Comparison of ENCODE assay signal across 8 cellular contexts in genomic region chr3:49007771-49008528, GRCh38. TPM values are rescaled to one million over a fixed set of nuclear protein-coding genes. Genes with fewer than 3 reads are reported as not detected.
A peak's percentile ranks its signal among the peaks of the same experiment; 100 is the strongest.
DNase-seq lines count a peak whose midpoint lies in the region; ATAC-seq and TF ChIP-seq lines count a peak whose summit lies in the region.

No MANE protein-coding gene starts in this region.

- H2AFZ ChIP-seq in SK-N-SH (ENCODE audit: low read depth) (peak overlapping the region; percentile 84), osteoblast (ENCODE audit: low read length) (peak overlapping the region; percentile 88)

- peak overlapping the region; percentile 97 to 99 (median 98) for H3K27ac Mint-ChIP-seq in IgD-negative memory B cell
- peak overlapping the region; percentile 99 for H3K27ac Mint-ChIP-seq in activated naive CD4-positive, alpha-beta T cell treated with anti-CD3 and anti-CD28 coated beads, Interleukin-2, amount 50 U/mL, for 24 hours

- POLR2A ChIA-PET in SK-N-SH (lab: Yijun Ruan, JAX) = interaction anchor here (0.8 to 4.4 kb wide), 12 partner anchors 9 to 462 kb away, joined by 3 to 80 read pairs (median 11); partner anchors contain the start of genes DAG1, DALRD3, IMPDH2 and IP6K2

- CTCF ChIA-PET in SK-N-SH (lab: Yijun Ruan, JAX) = interaction anchor here (0.8 to 4.4 kb wide), 13 partner anchors 9 to 325 kb away, joined by 3 to 39 read pairs (median 5); partner anchors contain the start of genes DALRD3, IMPDH2, NDUFAF3 and P4HTM

- H3K9ac ChIP-seq in SK-N-SH = peak overlapping the region; percentile 100

- no peaks in the 10 kb centered on the region for H3K9me2 ChIP-seq in SK-N-SH

- H3K9me3 ChIP-seq in SK-N-SH (no peaks in the 10 kb centered on the region), osteoblast (ENCODE audit: low read depth, low read length) (no peaks in the 10 kb centered on the region), thymus (ENCODE audit: control insufficient read depth) (no peaks in the 10 kb centered on the region)

- peaks cover 17 to 26% (median 20%) of the 10 kb centered on the region in 3 donors for H3K4me1 Mint-ChIP-seq in IgD-negative memory B cell
- peaks cover 24% of the 10 kb centered on the region for H3K4me1 Mint-ChIP-seq in activated naive CD4-positive, alpha-beta T cell treated with anti-CD3 and anti-CD28 coated beads, Interleukin-2, amount 50 U/mL, for 24 hours

- H3K36me3 Mint-ChIP-seq in IgD-negative memory B cell = no peaks in the 10 kb centered on the region
- H3K36me3 Mint-ChIP-seq in activated naive CD4-positive, alpha-beta T cell treated with anti-CD3 and anti-CD28 coated beads, Interleukin-2, amount 50 U/mL, for 24 hours = peaks cover 4% of the 10 kb centered on the region

- H3K4me2 ChIP-seq in SK-N-SH (peak overlapping the region; percentile 100), osteoblast (ENCODE audit: insufficient read depth, low read length) (peak overlapping the region; percentile 98)

- WGBS in SK-N-SH (ENCODE audit: low lambda C conversion rate) = 16% methylated on average over 29 of the region's 41 CpGs
- 22% methylated on average over 41 of the region's 41 CpGs for WGBS in thymus

- peak; percentile 46 for ATAC-seq in GM21529 (IDR thresholded peaks at IDR 0.05; ENCODE audit: unreplicated experiment)

- H3K27me3 ChIP-seq in SK-N-SH (ENCODE audit: insufficient read depth) (no peaks in the 10 kb centered on the region), osteoblast (ENCODE audit: insufficient read depth, low read length) (no peaks in the 10 kb centered on the region), thymus (ENCODE audit: control insufficient read depth, insufficient read depth) (no peaks in the 10 kb centered on the region)

- H3K79me2 ChIP-seq in SK-N-SH (ENCODE audit: insufficient read depth) (peaks cover 66% of the 10 kb centered on the region), osteoblast (ENCODE audit: insufficient read depth, low read length) (peaks cover 61% of the 10 kb centered on the region)

- H3K4me3 ChIP-seq in SK-N-SH (ENCODE audit: low read depth in 2 of 2, low read length in 1 of 2) (peak overlapping the region; percentile 78 to 97), osteoblast (ENCODE audit: insufficient read depth, low read length) (peak overlapping the region; percentile 94), thymus (ENCODE audit: low read length) (peak overlapping the region; percentile 71)

- DNase-seq in DMS79 (lab: John Stamatoyannopoulos, UW) (peak; percentile 38), SK-N-SH (peak; percentile 92), glomerular visceral epithelial cell (ENCODE audit: extremely low spot score) (peak; percentile 94), osteoblast (ENCODE audit: insufficient read length, low spot score, missing footprints) (peak; percentile 96)

- H3K9me3 Mint-ChIP-seq in IgD-negative memory B cell = no peaks in the 10 kb centered on the region
- no peaks in the 10 kb centered on the region for H3K9me3 Mint-ChIP-seq in activated naive CD4-positive, alpha-beta T cell treated with anti-CD3 and anti-CD28 coated beads, Interleukin-2, amount 50 U/mL, for 24 hours

- TF ChIP-seq CTCF in SK-N-SH (IDR thresholded peaks at IDR 0.05) (no peak; the same call in 1 of the 2 replicates), osteoblast (IDR thresholded peaks at IDR 0.05; ENCODE audit: extremely low read depth, low read depth, low read length) (no peak)

- no peak for TF ChIP-seq RAD21 in SK-N-SH (IDR thresholded peaks at IDR 0.05; ENCODE audit: low read length)

- no peak for TF ChIP-seq EP300 in SK-N-SH (IDR thresholded peaks at IDR 0.05; ENCODE audit: borderline replicate concordance in 1 of 2, low read depth in 1 of 2, low read length in 1 of 2)

- H3K4me1 ChIP-seq in SK-N-SH (ENCODE audit: control insufficient read depth in 1 of 2, insufficient read depth in 2 of 2, low read depth in 1 of 2, low read length in 1 of 2) (peaks cover 0 to 18% of the 10 kb centered on the region in 2 experiments; a peak in 2 of 4 replicates), osteoblast (ENCODE audit: insufficient read depth, low read length) (peaks cover 16% of the 10 kb centered on the region), thymus (ENCODE audit: control insufficient read depth, insufficient read depth, low read length) (peaks cover 3% of the 10 kb centered on the region)

- peak overlapping the region; percentile 96 to 98 for H3K27ac ChIP-seq in SK-N-SH (ENCODE audit: low read depth in 2 of 2, low read length in 1 of 2)
- H3K27ac ChIP-seq in osteoblast (ENCODE audit: low read depth, low read length) = peak overlapping the region; percentile 93
- peak overlapping the region; percentile 92 for H3K27ac ChIP-seq in thymus (ENCODE audit: low read depth)

- peaks cover 4 to 17% of the 10 kb centered on the region in 2 experiments for H3K36me3 ChIP-seq in SK-N-SH (replicated peaks in 1 of 2; ENCODE audit: control insufficient read depth in 1 of 2, insufficient read depth in 2 of 2, low read length in 1 of 2)
- H3K36me3 ChIP-seq in osteoblast (ENCODE audit: insufficient read depth, low read length) = peaks cover 9% of the 10 kb centered on the region
- H3K36me3 ChIP-seq in thymus (ENCODE audit: control insufficient read depth, insufficient read depth) = peaks cover 18% of the 10 kb centered on the region

- H3K27me3 Mint-ChIP-seq in IgD-negative memory B cell = no peaks in the 10 kb centered on the region
- no peaks in the 10 kb centered on the region for H3K27me3 Mint-ChIP-seq in activated naive CD4-positive, alpha-beta T cell treated with anti-CD3 and anti-CD28 coated beads, Interleukin-2, amount 50 U/mL, for 24 hours

- H4K20me1 ChIP-seq in SK-N-SH (ENCODE audit: insufficient read depth) = peaks cover 48% of the 10 kb centered on the region
- peaks cover 31% of the 10 kb centered on the region for H4K20me1 ChIP-seq in osteoblast (ENCODE audit: insufficient read depth, low read length)

- H3K4me3 Mint-ChIP-seq in IgD-negative memory B cell = peak overlapping the region; percentile 99 to 100 (median 100)
- H3K4me3 Mint-ChIP-seq in activated naive CD4-positive, alpha-beta T cell treated with anti-CD3 and anti-CD28 coated beads, Interleukin-2, amount 50 U/mL, for 24 hours = peak overlapping the region; percentile 99

- peaks cover 3% of the 10 kb centered on the region for H3F3A ChIP-seq in SK-N-SH (replicated peaks; ENCODE audit: insufficient read depth)

TF ChIP-seq in SK-N-SH, 30 proteins besides CTCF, POLR2A, EP300 and RAD21:
- TF ChIP-seq FOXJ3 (CRISPR knock-in tag; IDR thresholded peaks at IDR 0.05) (no peak), FOXM1 (IDR thresholded peaks at IDR 0.05; ENCODE audit: low read depth) (no peak), TCF12 (IDR thresholded peaks at IDR 0.05) (no peak), NRF1 (IDR thresholded peaks at IDR 0.05; ENCODE audit: low read depth, low read length) (no peak), SMC3 (IDR thresholded peaks at IDR 0.05; ENCODE audit: low read depth, low read length) (peak; percentile 2; the same call in 1 of the 2 replicates), SIN3A (IDR thresholded peaks at IDR 0.05; ENCODE audit: borderline replicate concordance, low read depth, low read length) (no peak)
- TF ChIP-seq, protein P1, sequence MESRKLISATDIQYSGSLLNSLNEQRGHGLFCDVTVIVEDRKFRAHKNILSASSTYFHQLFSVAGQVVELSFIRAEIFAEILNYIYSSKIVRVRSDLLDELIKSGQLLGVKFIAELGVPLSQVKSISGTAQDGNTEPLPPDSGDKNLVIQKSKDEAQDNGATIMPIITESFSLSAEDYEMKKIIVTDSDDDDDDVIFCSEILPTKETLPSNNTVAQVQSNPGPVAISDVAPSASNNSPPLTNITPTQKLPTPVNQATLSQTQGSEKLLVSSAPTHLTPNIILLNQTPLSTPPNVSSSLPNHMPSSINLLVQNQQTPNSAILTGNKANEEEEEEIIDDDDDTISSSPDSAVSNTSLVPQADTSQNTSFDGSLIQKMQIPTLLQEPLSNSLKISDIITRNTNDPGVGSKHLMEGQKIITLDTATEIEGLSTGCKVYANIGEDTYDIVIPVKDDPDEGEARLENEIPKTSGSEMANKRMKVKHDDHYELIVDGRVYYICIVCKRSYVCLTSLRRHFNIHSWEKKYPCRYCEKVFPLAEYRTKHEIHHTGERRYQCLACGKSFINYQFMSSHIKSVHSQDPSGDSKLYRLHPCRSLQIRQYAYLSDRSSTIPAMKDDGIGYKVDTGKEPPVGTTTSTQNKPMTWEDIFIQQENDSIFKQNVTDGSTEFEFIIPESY (IDR thresholded peaks at IDR 0.05; ENCODE audit: borderline replicate concordance, low read depth) = no peak

RNA-seq across cellular contexts. Expression of gene WDR6, which starts 0.8 kb away (rescaled TPM):
- 81.4 TPM for polyA plus RNA-seq in IgD-negative memory B cell
- 230 and 277 TPM in 2 replicates for polyA plus RNA-seq in SK-N-SH (2012; rRNA removed)
- polyA plus RNA-seq in SK-N-SH (2012; cell fraction: cytosol; rRNA removed) = 65.3 and 95.1 TPM in 2 replicates
- 1,525 and 1,565 TPM in 2 replicates for polyA plus RNA-seq in SK-N-SH (2012; cell fraction: nucleus; rRNA removed)
- total RNA-seq in osteoblast = 74.3 and 98.4 TPM in 2 replicates
- polyA plus RNA-seq in thymus = 209 TPM

RNA-seq across cellular contexts. Expression of gene DALRD3, which starts 10.4 kb away (rescaled TPM):
- polyA plus RNA-seq in IgD-negative memory B cell (25.4 TPM), SK-N-SH (2012; rRNA removed) (82.7 and 99.4 TPM in 2 replicates), thymus (35.0 TPM)
- 42.3 and 58.1 TPM in 2 replicates for polyA plus RNA-seq in SK-N-SH (2012; cell fraction: cytosol; rRNA removed)
- 371 and 402 TPM in 2 replicates for polyA plus RNA-seq in SK-N-SH (2012; cell fraction: nucleus; rRNA removed)
- total RNA-seq in osteoblast = 37.1 and 39.1 TPM in 2 replicates

RNA-seq across cellular contexts. Expression of gene NDUFAF3, which starts 14.0 kb away (rescaled TPM):
- polyA plus RNA-seq in IgD-negative memory B cell = 188 TPM
- 85.3 and 104 TPM in 2 replicates for polyA plus RNA-seq in SK-N-SH (2012; rRNA removed)
- 48.3 and 76.9 TPM in 2 replicates for polyA plus RNA-seq in SK-N-SH (2012; cell fraction: cytosol; rRNA removed)
- polyA plus RNA-seq in SK-N-SH (2012; cell fraction: nucleus; rRNA removed) = 36.4 and 46.2 TPM in 2 replicates
- 43.0 and 43.4 TPM in 2 replicates for total RNA-seq in osteoblast
- 65.0 TPM for polyA plus RNA-seq in thymus

RNA-seq across cellular contexts. Expression of gene P4HTM, which starts 17.9 kb away (rescaled TPM):
- polyA plus RNA-seq in IgD-negative memory B cell (20.4 TPM), SK-N-SH (2012; rRNA removed) (21.0 and 21.4 TPM in 2 replicates), thymus (27.1 TPM)
- 7.5 and 11.8 TPM in 2 replicates for polyA plus RNA-seq in SK-N-SH (2012; cell fraction: cytosol; rRNA removed)
- polyA plus RNA-seq in SK-N-SH (2012; cell fraction: nucleus; rRNA removed) = 83.7 and 101 TPM in 2 replicates
- total RNA-seq in osteoblast = 31.8 and 32.4 TPM in 2 replicates

RNA-seq across cellular contexts. Expression of gene IMPDH2, which starts 21.2 kb away (rescaled TPM):
- polyA plus RNA-seq in IgD-negative memory B cell = 96.7 TPM
- 305 and 346 TPM in 2 replicates for polyA plus RNA-seq in SK-N-SH (2012; rRNA removed)
- polyA plus RNA-seq in SK-N-SH (2012; cell fraction: cytosol; rRNA removed) = 247 and 282 TPM in 2 replicates
- polyA plus RNA-seq in SK-N-SH (2012; cell fraction: nucleus; rRNA removed) = 502 and 507 TPM in 2 replicates
- total RNA-seq in osteoblast = 273 and 286 TPM in 2 replicates
- 85.7 TPM for polyA plus RNA-seq in thymus

Comparison
In these comparisons a context has a peak if more than half of its experiments do, and no peak if none do; other contexts are left out.
1. Peak in every context shown above with its lines: DNase-seq, ATAC-seq, H3K4me3 ChIP-seq and H3K27ac ChIP-seq.
2. DNase-seq: peak in every context shown above with its lines; median percentile 96 in osteoblast; 94 in glomerular visceral epithelial cell; 92 in SK-N-SH; 38 in DMS79.